Comparison of ENCODE assay signal across 12 cellular contexts in the genomic region with DNA sequence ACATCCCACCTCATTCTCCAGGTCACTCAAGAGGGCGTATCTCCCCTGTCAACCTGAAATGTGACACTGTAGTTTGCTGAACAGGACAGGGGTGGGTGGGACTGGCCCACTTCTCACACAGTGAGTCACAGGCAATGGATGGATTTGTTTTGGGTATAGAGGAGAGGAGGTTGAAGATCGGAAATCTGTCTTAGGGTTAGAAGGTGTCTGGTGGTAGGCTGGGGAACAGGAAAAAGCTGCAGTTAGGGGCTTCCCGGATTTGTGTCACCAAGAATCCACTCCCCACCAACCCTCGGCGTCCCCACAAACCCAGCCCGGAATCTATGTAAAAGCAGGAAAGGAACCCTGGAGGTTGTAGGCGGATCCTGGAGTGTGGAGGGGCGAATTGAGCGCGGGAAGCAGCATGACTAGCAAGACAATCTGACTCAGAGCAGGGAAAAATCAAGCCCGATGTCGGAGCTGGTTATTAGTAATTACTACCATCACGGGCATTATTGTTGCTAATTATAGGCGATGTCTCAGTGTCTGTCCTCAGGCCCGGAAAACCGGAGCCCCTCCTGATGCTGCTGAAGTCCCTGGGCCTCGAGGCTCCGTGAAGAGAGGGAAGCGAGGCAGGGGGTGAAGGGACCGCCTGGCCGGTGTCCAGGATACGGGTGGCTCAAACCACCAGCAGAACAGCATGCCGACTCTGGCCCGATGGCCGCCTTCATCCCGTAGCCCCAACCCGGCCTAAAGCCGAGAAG. TPM values are rescaled to one million over a fixed set of nuclear protein-coding genes. Genes with fewer than 3 reads are reported as not detected.
DNase-seq lines count a peak whose midpoint lies in the region; TF ChIP-seq lines count a peak whose summit lies in the region.
"Had no signal": no experiment of that assay in that cellular context is flagged by ENCODE, and none has a peak within 500 bp of the region (broad histone marks: within the 10 kb centered on the region; RNA-seq: fewer than 3 reads in every experiment).

No MANE protein-coding gene starts in this region.

- H2BK12ac ChIP-seq in neuronal stem cell (ENCODE audit: low read length) = no peak overlapping the region

- no peak overlapping the region for H3K23ac ChIP-seq in neuronal stem cell (ENCODE audit: low read depth, low read length, poor library complexity)

- intact Hi-C loops in esophagus muscularis mucosa (cut with DNase I) (no loop called here), OCI-LY7 (cut with micrococcal nuclease; ENCODE audit: unreplicated experiment) (no loop called here)

- no peak for TF ChIP-seq EP300 in esophagus muscularis mucosa (IDR thresholded peaks at IDR 0.05)

- H3K4me1 Mint-ChIP-seq in activated T-cell treated with anti-CD3 and anti-CD28 coated beads, Interleukin-2, amount 50 U/mL, for 24 hours (ENCODE audit: low read depth) = peaks cover 11% of the 10 kb centered on the region

- H3K18ac ChIP-seq in neuronal stem cell (ENCODE audit: low read length) = peak overlapping the region; percentile 89

- H4K8ac ChIP-seq in neuronal stem cell (ENCODE audit: low read depth, low read length) = no peak overlapping the region

- CTCF ChIA-PET in OCI-LY7 (lab: Charles Lee; ENCODE audit: unreplicated experiment) = no interaction called here

- H3K36me3 ChIP-seq in HUES64 (ENCODE audit: insufficient read depth, low read length) = no peaks in the 10 kb centered on the region
- no peaks in the 10 kb centered on the region for H3K36me3 ChIP-seq in esophagus muscularis mucosa
- peaks cover 0 to 1% of the 10 kb centered on the region in 2 donors for H3K36me3 ChIP-seq in neuronal stem cell (replicated peaks in 1 of 2; ENCODE audit: control insufficient read depth in 2 of 2, insufficient read depth in 2 of 2, low read length in 2 of 2)
- H3K36me3 ChIP-seq in OCI-LY7 (ENCODE audit: insufficient read depth, low read length) = no peaks in the 10 kb centered on the region
- H3K36me3 ChIP-seq: ovary had no signal

- H2AFZ ChIP-seq in neuronal stem cell (ENCODE audit: low read length) = peak overlapping the region; percentile 97
- no peak overlapping the region for H2AFZ ChIP-seq in OCI-LY7 (ENCODE audit: low read length)

- POLR2A ChIA-PET in OCI-LY7 (lab: Charles Lee) = no interaction called here

- DNase-seq in ELF-1 (ENCODE audit: low read depth, low spot score) (peak; percentile 68), esophagus muscularis mucosa (ENCODE audit: extremely low spot score) (no peak), neuronal stem cell (ENCODE audit: low spot score) (no peak), OCI-LY7 (ENCODE audit: low spot score) (no peak), activated T-cell treated with anti-CD3 and anti-CD28 coated beads for 4 hours (no peak)
- no peak for DNase-seq in activated T-cell treated with anti-CD3 and anti-CD28 coated beads, Interleukin-2, amount 50 U/mL, for 24 hours
- DNase-seq: NCI-H1092; ovary; stimulated activated CD4-positive, alpha-beta T cell treated with anti-CD3 and anti-CD28 coated beads, Interleukin-4, amount 100 ng/mL, for 1 hour; testis had no signal

- no TSS peak for BruUV-seq in OCI-LY7 (replicated peaks; lab: Mats Ljungman, UMichigan)

- peak overlapping the region; percentile 58 for H2BK15ac ChIP-seq in neuronal stem cell (ENCODE audit: low read length)

- H3K36me3 Mint-ChIP-seq in activated T-cell treated with anti-CD3 and anti-CD28 coated beads, Interleukin-2, amount 50 U/mL, for 24 hours (ENCODE audit: low read depth) = no peaks in the 10 kb centered on the region

- H4K91ac ChIP-seq in neuronal stem cell (ENCODE audit: low read depth, low read length, poor library complexity) = no peak overlapping the region

- H3K27ac ChIP-seq in HUES64 (ENCODE audit: low read depth, low read length) (no peak overlapping the region), esophagus muscularis mucosa (replicated peaks in 1 of 4) (no peak overlapping the region), neuronal stem cell (replicated peaks; ENCODE audit: low read length) (no peak overlapping the region), OCI-LY7 (ENCODE audit: low read depth, low read length, poor library complexity, severe bottlenecking) (no peak overlapping the region)
- H3K27ac ChIP-seq: ovary, testis had no signal

- H3K27me3 ChIP-seq in HUES64 (ENCODE audit: insufficient read depth, low read length) (peaks cover 94% of the 10 kb centered on the region), esophagus muscularis mucosa (peaks cover 0 to 100% (median 59%) of the 10 kb centered on the region in 4 donors), neuronal stem cell (ENCODE audit: control insufficient read depth in 3 of 3, insufficient read depth in 3 of 3, low read depth in 1 of 3, low read length in 3 of 3) (peaks cover 41 to 95% (median 47%) of the 10 kb centered on the region in 3 experiments)
- H3K27me3 ChIP-seq: ovary, testis had no signal

- H2BK5ac ChIP-seq in neuronal stem cell (ENCODE audit: low read length) = no peak overlapping the region

- 5% methylated on average over 27 of the region's 28 CpGs for WGBS in HUES64
- 0% methylated on average over 12 of the region's 28 CpGs for WGBS in esophagus muscularis mucosa
- no CpG with 5 or more reads among the region's 28 CpGs for WGBS in neuronal stem cell (ENCODE audit: extremely low coverage in 2 of 2, insufficient read length in 2 of 2, insufficient replicate concordance in 1 of 2), 2 donors

- H3K9me3 ChIP-seq in HUES64 (ENCODE audit: insufficient read depth, low read depth, low read length) (no peaks in the 10 kb centered on the region), esophagus muscularis mucosa (no peaks in the 10 kb centered on the region), neuronal stem cell (replicated peaks in 1 of 2; ENCODE audit: control insufficient read depth in 2 of 2, insufficient read depth in 1 of 2, low read depth in 1 of 2, low read length in 2 of 2) (peaks cover 2 to 14% of the 10 kb centered on the region in 2 donors), OCI-LY7 (ENCODE audit: low read length) (no peaks in the 10 kb centered on the region)
- H3K9me3 ChIP-seq: ovary, testis had no signal

- peaks cover 84% of the 10 kb centered on the region for H3K27me3 Mint-ChIP-seq in activated T-cell treated with anti-CD3 and anti-CD28 coated beads, Interleukin-2, amount 50 U/mL, for 24 hours

- H3K4ac ChIP-seq in neuronal stem cell (ENCODE audit: low read length) = no peak overlapping the region

- H3K27ac Mint-ChIP-seq in activated T-cell treated with anti-CD3 and anti-CD28 coated beads, Interleukin-2, amount 50 U/mL, for 24 hours = no peak overlapping the region

- H3K4me3 ChIP-seq in HUES64 (ENCODE audit: low read length) (peak overlapping the region; percentile 52), esophagus muscularis mucosa (peak overlapping the region; percentile 30 to 45 (median 36)), neuronal stem cell (ENCODE audit: low read length in 2 of 2) (peak overlapping the region; percentile 62 to 74), OCI-LY7 (ENCODE audit: low read depth, low read length, poor library complexity, severe bottlenecking) (no peak overlapping the region)
- H3K4me3 ChIP-seq: GM12878, ovary had no signal

- peak overlapping the region; percentile 93 for H3K4me2 ChIP-seq in neuronal stem cell (ENCODE audit: insufficient read depth, low read length, poor library complexity, severe bottlenecking)
- H3K4me2 ChIP-seq in OCI-LY7 (ENCODE audit: low read length) = no peak overlapping the region

- H2AK5ac ChIP-seq in neuronal stem cell (ENCODE audit: low read depth, low read length) = peak overlapping the region; percentile 46

- TF ChIP-seq CTCF in esophagus muscularis mucosa (IDR thresholded peaks at IDR 0.05) (no peak), OCI-LY7 (conservative IDR thresholded peaks at IDR 0.05; ENCODE audit: low read length) (no peak)

- no peak overlapping the region for H2BK120ac ChIP-seq in neuronal stem cell (ENCODE audit: low read depth, low read length)

- H3K9me3 Mint-ChIP-seq in activated T-cell treated with anti-CD3 and anti-CD28 coated beads, Interleukin-2, amount 50 U/mL, for 24 hours = no peaks in the 10 kb centered on the region

- H3K4me3 Mint-ChIP-seq in activated T-cell treated with anti-CD3 and anti-CD28 coated beads, Interleukin-2, amount 50 U/mL, for 24 hours = no peak overlapping the region

- peak overlapping the region; percentile 63 for H3K14ac ChIP-seq in neuronal stem cell (ENCODE audit: low read length)

- peak overlapping the region; percentile 34; the same call in 1 of the 2 replicates for H3K9ac ChIP-seq in HUES64 (ENCODE audit: low read depth, low read length)
- H3K9ac ChIP-seq in neuronal stem cell (ENCODE audit: low read depth, low read length, poor library complexity) = peak overlapping the region; percentile 4

- no peak for TF ChIP-seq POLR2A in esophagus muscularis mucosa (IDR thresholded peaks at IDR 0.05; ENCODE audit: low read depth)

- no peaks in the 10 kb centered on the region for H3K79me1 ChIP-seq in neuronal stem cell (ENCODE audit: low read depth, low read length)

- no peaks in the 10 kb centered on the region for H3K9me2 ChIP-seq in OCI-LY7 (ENCODE audit: insufficient read depth, low read length)

- H3K79me2 ChIP-seq in OCI-LY7 (ENCODE audit: insufficient read depth, low read depth, low read length) = no peaks in the 10 kb centered on the region

- H4K20me1 ChIP-seq in OCI-LY7 (ENCODE audit: insufficient read depth, low read length) = no peaks in the 10 kb centered on the region

- peaks cover 36% of the 10 kb centered on the region for H3K4me1 ChIP-seq in HUES64 (ENCODE audit: insufficient read depth, low read length)
- H3K4me1 ChIP-seq in esophagus muscularis mucosa = peaks cover 14 to 61% (median 40%) of the 10 kb centered on the region in 4 donors
- peaks cover 3 to 17% of the 10 kb centered on the region in 2 donors for H3K4me1 ChIP-seq in neuronal stem cell (ENCODE audit: control insufficient read depth in 2 of 2, insufficient read depth in 1 of 2, low read depth in 1 of 2, low read length in 2 of 2)
- no peaks in the 10 kb centered on the region for H3K4me1 ChIP-seq in OCI-LY7 (ENCODE audit: insufficient read depth, low read length, poor library complexity, severe bottlenecking)

RNA-seq across cellular contexts. Expression of a gene that starts 1.7 kb away (rescaled TPM):
- polyA plus RNA-seq in HUES64 (2013, experiment 1 of 2) = 12.9 TPM
- 18.8 TPM for polyA plus RNA-seq in HUES64 (2013, experiment 2 of 2)
- total RNA-seq in esophagus muscularis mucosa (under 1 TPM in 1 of 4 donors, not detected in 3; 0.17 TPM), OCI-LY7 (2022) (not detected in 2 replicates)
- polyA plus RNA-seq in neuronal stem cell (2013, experiment 1 of 2) = 2.6 TPM
- 2.3 TPM for polyA plus RNA-seq in neuronal stem cell (2013, experiment 2 of 2)
- total RNA-seq in OCI-LY7 (2014; rRNA removed; shearing (Covaris generic)) = not detected in 2 replicates
- total RNA-seq: GM12878, ovary had no signal
- polyA plus RNA-seq: GM12878, ovary had no signal
